ENCODE assay signal across 8 cellular contexts in the genomic region with DNA sequence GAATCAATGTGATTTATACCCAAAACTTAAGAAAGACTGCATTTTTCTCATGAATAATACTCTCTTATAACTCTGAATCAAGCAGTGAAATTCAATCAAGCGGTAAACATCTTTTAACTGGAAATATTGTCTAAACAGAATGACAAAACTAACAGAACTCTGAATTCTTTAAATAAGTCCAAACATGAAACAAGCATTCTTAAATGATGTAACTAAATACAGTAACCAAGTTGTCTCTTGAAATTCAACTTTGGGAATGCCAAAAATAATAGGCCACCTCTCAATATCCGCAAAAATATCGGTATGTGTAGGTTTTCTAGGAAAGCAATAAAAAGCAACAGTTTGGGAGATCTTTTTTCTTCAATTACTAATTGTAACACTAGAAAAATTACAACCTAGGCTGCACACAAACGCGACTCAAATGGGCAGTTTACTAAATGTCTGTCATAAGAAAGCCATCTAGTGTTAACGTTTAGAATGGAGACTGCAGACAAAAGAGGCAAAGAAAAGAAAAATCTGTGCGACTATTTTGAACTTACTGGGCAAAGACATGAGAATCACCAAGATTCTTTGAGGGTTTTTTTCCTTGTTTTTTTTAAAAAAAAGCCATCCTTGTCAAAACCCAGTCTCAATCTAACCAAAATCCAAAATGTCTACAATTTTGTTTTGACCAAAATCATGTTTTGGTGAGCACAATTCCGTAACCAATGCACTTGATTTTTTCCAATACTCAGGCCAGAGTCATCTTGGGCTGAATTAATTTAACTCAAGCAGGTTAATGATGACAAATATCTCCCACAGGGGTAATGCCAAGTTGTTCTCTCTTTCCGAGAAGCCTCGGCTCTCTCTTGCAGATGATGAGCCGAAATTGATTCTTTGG. TPM values are rescaled to one million over a fixed set of nuclear protein-coding genes. Genes with fewer than 3 reads are reported as not detected.
DNase-seq lines count a peak whose midpoint lies in the region; FAIRE-seq and TF ChIP-seq lines count a peak whose summit lies in the region.

No MANE protein-coding gene starts in this region.

- peak overlapping the region; percentile 24 for H3K9ac ChIP-seq in iPS-18a (ENCODE audit: low read length)

- FAIRE-seq in small intestine (lab: Jason Lieb, UNC) = no peak

- H3K27me3 ChIP-seq in iPS-18a (ENCODE audit: control insufficient read depth, insufficient read depth, low read length) = peaks cover 47% of the 10 kb centered on the region
- H3K27me3 ChIP-seq in small intestine (ENCODE audit: control insufficient read depth in 2 of 2, insufficient read depth in 2 of 2, low read length in 2 of 2) = no peaks in the 10 kb centered on the region

- H3K27ac ChIP-seq in angular gyrus (ENCODE audit: low read depth, low read length) (peak overlapping the region; percentile 22), iPS-18a (ENCODE audit: low read length) (no peak overlapping the region), small intestine (ENCODE audit: low read depth in 1 of 2, low read length in 1 of 2) (peak overlapping the region in 1 of 2 donors; percentile 22)

- no peaks in the 10 kb centered on the region for H3K9me3 ChIP-seq in iPS-18a (ENCODE audit: control insufficient read depth, low read depth, low read length)
- H3K9me3 ChIP-seq in small intestine (ENCODE audit: control insufficient read depth, low read depth) = no peaks in the 10 kb centered on the region

- peak; percentile 13 for TF ChIP-seq CTCF in NB4 (IDR thresholded peaks at IDR 0.05; ENCODE audit: low read depth, low read length)

- H3K36me3 ChIP-seq in iPS-18a (ENCODE audit: control insufficient read depth, low read depth, low read length) = no peaks in the 10 kb centered on the region
- no peaks in the 10 kb centered on the region for H3K36me3 ChIP-seq in small intestine (ENCODE audit: control insufficient read depth in 2 of 2, insufficient read depth in 2 of 2, low read length in 2 of 2)

- TF ChIP-seq POLR2A in NB4 (IDR thresholded peaks at IDR 0.05; ENCODE audit: extremely low read depth, insufficient read length) (no peak), erythroblast (IDR thresholded peaks at IDR 0.05; ENCODE audit: low read length) (no peak)

- DNase-seq in NCI-H1417 (lab: John Stamatoyannopoulos, UW) = peak in 2 of 3 experiments; percentile 10 to 62
- DNase-seq in NCI-H1417 treated with DMSO at 0.1 percent for 48 hours (lab: John Stamatoyannopoulos, UW) = no peak
- peak; percentile 54 for DNase-seq in NB4 (ENCODE audit: low read depth)
- DNase-seq in small intestine = peak; percentile 49
- no peak for DNase-seq in iPS-NIHi11 (ENCODE audit: low spot score)
- DNase-seq in erythroblast (lab: John Stamatoyannopoulos, UW) = no peak

- 15 to 22% (median 21%) methylated on average over 11 of the region's 11 CpGs for WGBS in small intestine, 3 donors

- H3K4me1 ChIP-seq in iPS-18a (ENCODE audit: control insufficient read depth, low read depth, low read length) (peaks cover 30% of the 10 kb centered on the region), small intestine (ENCODE audit: control insufficient read depth in 2 of 2, insufficient read depth in 1 of 2, low read depth in 1 of 2, low read length in 1 of 2) (peaks cover 0 to 3% of the 10 kb centered on the region in 2 donors)

- H3K4me3 ChIP-seq in NB4 (ENCODE audit: low read depth, low read length) (peak overlapping the region; percentile 33), iPS-18a (ENCODE audit: low read length) (peak overlapping the region; percentile 78), small intestine (ENCODE audit: low read depth in 1 of 2, low read length in 2 of 2) (peak overlapping the region; percentile 81 to 91)

RNA-seq across cellular contexts. Expression of gene SIPA1L2, which starts 1.4 kb away (rescaled TPM):
- 10 to 100 TPM in 1 of 3 donors, 1 to 10 TPM in 2; 4.1 to 10.4 (median 4.5) TPM for polyA plus RNA-seq in small intestine

Comparison
In these comparisons a context has a peak if more than half of its experiments do, and no peak if none do; other contexts are left out.
1. DNase-seq: peak in NCI-H1417 (2 of 3), NB4 (single experiment) and small intestine (single experiment); none in NCI-H1417 treated with DMSO at 0.1 percent for 48 hours (single experiment), iPS-NIHi11 (single experiment) and erythroblast (0 of 2).
2. H3K4me3 ChIP-seq: peak in every context shown above with its lines; median percentile 86 in small intestine; 78 in iPS-18a; 33 in NB4.